10 cellular contexts compared by ENCODE assay signal in the genomic region with DNA sequence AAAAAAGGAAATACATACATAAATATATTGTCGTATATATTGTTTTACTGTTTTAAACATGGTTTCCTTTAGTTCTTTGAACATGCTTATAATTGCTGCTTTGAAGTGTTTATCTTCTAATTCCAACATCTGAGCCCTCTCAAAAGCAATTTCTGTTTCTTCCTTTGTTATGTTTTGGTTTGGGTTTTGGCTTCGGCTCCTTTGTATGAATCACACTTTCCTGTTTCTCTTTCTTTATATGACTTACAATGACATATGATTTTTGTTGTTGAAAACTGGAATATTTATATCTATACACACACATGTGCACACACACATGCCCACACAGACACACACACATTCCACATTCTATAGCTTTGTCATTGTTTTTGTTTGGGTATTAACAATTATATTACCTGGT.
"Had no signal": no experiment of that assay in that cellular context is flagged by ENCODE, and none has a peak within 500 bp of the region (broad histone marks: within the 10 kb centered on the region; RNA-seq: fewer than 3 reads in every experiment).

No MANE protein-coding gene starts in this region.

- H3K4me1 ChIP-seq: gastroesophageal sphincter, thyroid gland had no signal

- H3K27ac ChIP-seq: gastroesophageal sphincter, thyroid gland had no signal

- H3K9me3 ChIP-seq: gastroesophageal sphincter, thyroid gland had no signal

- H3K36me3 ChIP-seq: gastroesophageal sphincter, thyroid gland had no signal

- DNase-seq: activated CD4-positive, alpha-beta T cell treated with anti-CD3 and anti-CD28 coated beads, Interleukin-2, amount 10 ng/mL, durations not matched to agents 7 days and 5 days; activated CD8-positive, alpha-beta memory T cell treated with anti-CD3 and anti-CD28 coated beads, Interleukin-2, amount 50 U/mL, for 48 hours; activated gamma-delta T cell treated with Interleukin-2 at 50 U/mL for 16 hours; activated naive CD8-positive, alpha-beta T cell treated with anti-CD3 and anti-CD28 coated beads for 36 hours; retina; stimulated activated CD4-positive, alpha-beta T cell treated with anti-CD3 and anti-CD28 coated beads, Interleukin-2, amount 100 ng/mL, for 48 hours; SW 1271; thyroid gland had no signal

- H3K27me3 ChIP-seq: gastroesophageal sphincter, thyroid gland had no signal

- H3K4me3 ChIP-seq: gastroesophageal sphincter, lung, thyroid gland had no signal
